8 cellular contexts compared by ENCODE assay signal in the genomic region with DNA sequence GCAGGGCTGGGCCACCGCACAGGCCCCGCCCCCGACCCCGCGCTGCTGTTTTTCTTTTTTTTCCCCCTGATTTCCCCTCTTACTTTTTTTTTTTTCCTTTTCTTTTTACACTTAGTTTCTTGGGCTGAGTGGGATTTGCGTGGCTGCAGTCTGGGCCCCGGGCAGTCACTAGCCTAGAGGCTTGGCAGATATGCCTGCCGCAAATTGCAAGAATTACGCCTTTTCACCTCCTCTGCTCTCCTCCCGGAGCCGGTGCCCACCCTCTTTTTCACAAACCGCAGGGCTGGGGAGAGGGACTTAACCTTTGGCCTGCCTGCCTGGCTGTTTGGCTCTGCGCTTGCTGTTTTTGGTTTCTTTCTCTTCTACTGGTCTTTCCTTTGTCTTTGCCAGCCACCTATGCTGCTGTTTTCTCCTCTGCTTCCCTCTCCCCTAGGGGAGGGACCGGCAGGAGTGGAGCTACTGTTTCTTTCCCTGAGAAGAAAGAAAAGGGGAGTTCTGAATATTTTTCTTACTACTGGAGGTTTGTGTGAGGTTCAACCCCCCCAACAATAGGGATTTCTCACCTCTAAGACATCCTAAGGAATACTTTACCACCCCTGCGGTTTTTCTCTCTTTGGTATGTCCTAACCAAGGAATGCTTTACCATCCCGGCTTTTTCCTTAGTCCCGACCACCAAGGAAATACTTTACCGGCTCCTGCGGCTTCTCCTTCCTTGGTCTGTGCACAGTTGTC.
A peak's percentile ranks its signal among the peaks of the same experiment; 100 is the strongest.
DNase-seq lines count a peak whose midpoint lies in the region; ATAC-seq and TF ChIP-seq lines count a peak whose summit lies in the region.

No MANE protein-coding gene starts in this region.

- H3K4me1 ChIP-seq in BLaER1 treated with 17β-estradiol and CSF1 and Interleukin-3, amounts not matched to agents 10 nM and 100 nM: peaks cover 0 to 52% (median 13%) of the 10 kb centered on the region in 10 experiments; a peak in 17 of 20 replicates

- no peak for TF ChIP-seq CTCF in LNCaP clone FGC (IDR thresholded peaks at IDR 0.05; ENCODE audit: control insufficient read depth, extremely low read depth, insufficient read depth)
- no peak for TF ChIP-seq CTCF in cardiac fibroblast (IDR thresholded peaks at IDR 0.05; ENCODE audit: low read depth, low read length)

- H3K4me1 Mint-ChIP-seq in stimulated activated naive CD8-positive, alpha-beta T cell treated with anti-CD3 and anti-CD28 coated beads, Interleukin-15, Interleukin-2, amounts not matched to agents 100 ng/mL and 50 ng/mL, for 24 hours (ENCODE audit: low read depth): peaks cover 30% of the 10 kb centered on the region

- H3K9ac ChIP-seq in BLaER1 treated with 17β-estradiol and CSF1 and Interleukin-3, amounts not matched to agents 10 nM and 100 nM: peak overlapping the region; percentile 7 to 76 (median 57); a peak in 20 of 22 replicates

- no peaks in the 10 kb centered on the region for H3K9me3 ChIP-seq in BLaER1 treated with 17β-estradiol and CSF1 and Interleukin-3, amounts not matched to agents 10 nM and 100 nM (replicated peaks in 1 of 11)

- H3K4me2 ChIP-seq in BLaER1 treated with 17β-estradiol and CSF1 and Interleukin-3, amounts not matched to agents 10 nM and 100 nM: peak overlapping the region; percentile 35 to 86 (median 73)

- H3K27ac ChIP-seq in BLaER1 treated with 17β-estradiol and CSF1 and Interleukin-3, amounts not matched to agents 10 nM and 100 nM: peak overlapping the region; percentile 4 to 65 (median 43); a peak in 15 of 22 replicates

- peak overlapping the region; percentile 30 to 62 (median 44) for H3K4me3 ChIP-seq in BLaER1 treated with 17β-estradiol and CSF1 and Interleukin-3, amounts not matched to agents 10 nM and 100 nM
- H3K4me3 ChIP-seq in LNCaP clone FGC (ENCODE audit: low read depth, low read length) (peak overlapping the region; percentile 51), cardiac fibroblast (replicated peaks in 1 of 2; ENCODE audit: low read depth in 2 of 2, low read length in 2 of 2) (peak overlapping the region; percentile 52 to 69)

- no peaks in the 10 kb centered on the region for H3K9me3 Mint-ChIP-seq in stimulated activated naive CD8-positive, alpha-beta T cell treated with anti-CD3 and anti-CD28 coated beads, Interleukin-15, Interleukin-2, amounts not matched to agents 100 ng/mL and 50 ng/mL, for 24 hours

- peak overlapping the region; percentile 66 for H3K4me3 Mint-ChIP-seq in stimulated activated naive CD8-positive, alpha-beta T cell treated with anti-CD3 and anti-CD28 coated beads, Interleukin-15, Interleukin-2, amounts not matched to agents 100 ng/mL and 50 ng/mL, for 24 hours

- peak overlapping the region; percentile 73 for H3K27ac Mint-ChIP-seq in stimulated activated naive CD8-positive, alpha-beta T cell treated with anti-CD3 and anti-CD28 coated beads, Interleukin-15, Interleukin-2, amounts not matched to agents 100 ng/mL and 50 ng/mL, for 24 hours

- no peaks in the 10 kb centered on the region for H3K27me3 ChIP-seq in BLaER1 treated with 17β-estradiol and CSF1 and Interleukin-3, amounts not matched to agents 10 nM and 100 nM

- peaks cover 38 to 66% (median 55%) of the 10 kb centered on the region in 11 experiments for H3K36me3 ChIP-seq in BLaER1 treated with 17β-estradiol and CSF1 and Interleukin-3, amounts not matched to agents 10 nM and 100 nM

- no peak for ATAC-seq in HG03095 (IDR thresholded peaks at IDR 0.05; ENCODE audit: unreplicated experiment)
- no peak for ATAC-seq in GM18519 (IDR thresholded peaks at IDR 0.05; ENCODE audit: low FRiP score, unreplicated experiment)

- H3K36me3 Mint-ChIP-seq in stimulated activated naive CD8-positive, alpha-beta T cell treated with anti-CD3 and anti-CD28 coated beads, Interleukin-15, Interleukin-2, amounts not matched to agents 100 ng/mL and 50 ng/mL, for 24 hours (ENCODE audit: low read depth): peaks cover 48% of the 10 kb centered on the region

- DNase-seq in LNCaP clone FGC (ENCODE audit: low read depth) (no peak), cardiac fibroblast (ENCODE audit: low read depth in 2 of 2) (peak; percentile 76 to 82), kidney tubule cell (ENCODE audit: low spot score) (peak; percentile 97), DMS 273 (lab: John Stamatoyannopoulos, UW; ENCODE audit: unreplicated experiment) (no peak)

- H4K20me1 ChIP-seq in BLaER1 treated with 17β-estradiol and CSF1 and Interleukin-3, amounts not matched to agents 10 nM and 100 nM: peaks cover 5 to 96% (median 39%) of the 10 kb centered on the region in 11 experiments; a peak in 16 of 22 replicates

- no peaks in the 10 kb centered on the region for H3K27me3 Mint-ChIP-seq in stimulated activated naive CD8-positive, alpha-beta T cell treated with anti-CD3 and anti-CD28 coated beads, Interleukin-15, Interleukin-2, amounts not matched to agents 100 ng/mL and 50 ng/mL, for 24 hours

Comparison
In these comparisons a context has a peak if more than half of its experiments do, and no peak if none do; other contexts are left out.
1. DNase-seq: peak in cardiac fibroblast (2 of 2) and kidney tubule cell (single experiment); none in LNCaP clone FGC (single experiment) and DMS 273 (single experiment).
2. Peak in every context shown above with its lines, with median percentiles within 50 percentile points of each other: H3K4me3 ChIP-seq.